Comparison of ENCODE assay signal across 8 cellular contexts in the genomic region with DNA sequence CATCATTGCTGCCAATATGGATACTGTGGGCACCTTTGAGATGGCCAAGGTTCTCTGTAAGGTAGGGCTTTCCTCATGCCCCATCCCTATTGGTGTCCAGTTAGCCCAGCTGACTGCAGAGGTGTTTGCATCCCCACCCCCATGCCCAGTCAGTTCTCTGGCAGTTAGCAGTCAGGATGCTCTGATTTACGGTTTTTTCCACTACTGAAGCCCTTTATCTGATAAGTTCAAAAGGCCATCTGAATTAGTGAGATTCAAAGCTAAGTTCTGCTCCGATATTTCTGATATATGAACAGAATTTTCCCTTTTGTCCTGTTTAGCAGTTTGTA. TPM values are rescaled to one million over a fixed set of nuclear protein-coding genes. Genes with fewer than 3 reads are reported as not detected.
A peak's percentile ranks its signal among the peaks of the same experiment; 100 is the strongest.
DNase-seq lines count a peak whose midpoint lies in the region; ATAC-seq, FAIRE-seq and TF ChIP-seq lines count a peak whose summit lies in the region.

No MANE protein-coding gene starts in this region.

- no peak overlapping the region for H2AFZ ChIP-seq in K562 (ENCODE audit: low read depth, low read length)

- TF ChIP-seq CTCF in K562 (IDR thresholded peaks at IDR 0.05 in 2 of 3, conservative IDR thresholded peaks at IDR 0.05 in 1 of 3; ENCODE audit: insufficient read depth in 2 of 3, low read depth in 1 of 3, low read length in 3 of 3), result no peak

- H3K9ac ChIP-seq in K562 (ENCODE audit: insufficient read depth in 1 of 2, low read depth in 2 of 2, low read length in 2 of 2), result peak overlapping the region in 1 of 2 experiments; percentile 72; a peak in 3 of 4 replicates

- H4K20me1 ChIP-seq in K562 (replicated peaks; ENCODE audit: control insufficient read depth, insufficient read depth, low read length), result no peaks in the 10 kb centered on the region

- H3K27ac ChIP-seq in K562 (ENCODE audit: extremely low read depth, low read depth, low read length), result peak overlapping the region; percentile 89
- no peak overlapping the region for H3K27ac ChIP-seq in mesodermal cell (ENCODE audit: low read depth, low read length, severe bottlenecking)

- H3K79me2 ChIP-seq in K562 (ENCODE audit: control insufficient read depth, insufficient read depth, low read length), result peaks cover 39% of the 10 kb centered on the region

- in situ Hi-C loops in K562 (cut with MboI), result no loop called here

- H3K9me3 ChIP-seq in K562 (replicated peaks; ENCODE audit: control insufficient read depth, insufficient read depth, low read depth, low read length) (no peaks in the 10 kb centered on the region), mesodermal cell (ENCODE audit: control insufficient read depth, low read length) (no peaks in the 10 kb centered on the region)

- POLR2A ChIA-PET in K562 (lab: Yijun Ruan, JAX), result interaction anchor here (0.7 to 1.4 kb wide), 2 partner anchors 64 to 85 kb away, joined by 3 read pairs; no protein-coding TSS in a partner anchor

- no peak for FAIRE-seq in K562 (lab: Jason Lieb, UNC)
- no peak for FAIRE-seq in RCC 7860 (lab: Jason Lieb, UNC)

- peaks cover 46% of the 10 kb centered on the region for H3K36me3 ChIP-seq in K562 (ENCODE audit: control insufficient read depth, insufficient read depth, low read length)
- H3K36me3 ChIP-seq in mesodermal cell (ENCODE audit: control insufficient read depth, insufficient read depth, low read length), result peaks cover 52% of the 10 kb centered on the region

- ATAC-seq in K562 (no peak), GM19328 (IDR thresholded peaks at IDR 0.05; ENCODE audit: unreplicated experiment) (no peak)

- 10% methylated on average over 2 of the region's 2 CpGs for WGBS in K562 (ENCODE audit: insufficient coverage, low coverage, missing lambda C conversion rate)
- WGBS in mesodermal cell (ENCODE audit: insufficient coverage in 2 of 2), 2 experiments, result 86 to 100% methylated on average over 2 of the region's 2 CpGs

- TF ChIP-seq POLR2A in K562 (conservative IDR thresholded peaks at IDR 0.05), result no peak

- no peak for TF ChIP-seq RAD21 in K562 (CRISPR knock-in tag; conservative IDR thresholded peaks at IDR 0.05 in 1 of 2, IDR thresholded peaks at IDR 0.05 in 1 of 2)

- H3K27me3 ChIP-seq in K562 (ENCODE audit: control insufficient read depth in 2 of 2, insufficient read depth in 2 of 2, low read length in 2 of 2), result no peaks in the 10 kb centered on the region

- no peaks in the 10 kb centered on the region for H3K9me1 ChIP-seq in K562 (ENCODE audit: control insufficient read depth, insufficient read depth, low read length)

- CTCF ChIA-PET in K562 (lab: Yijun Ruan, JAX; ENCODE audit: low intra/inter-chr PET ratio), result no interaction called here

- peak; percentile 66 for TF ChIP-seq EP300 in K562 (IDR thresholded peaks at IDR 0.05; ENCODE audit: low read length)

- BruUV-seq in K562 (replicated peaks; lab: Mats Ljungman, UMichigan), result no TSS peak

- intact Hi-C loops in K562 (cut with micrococcal nuclease), result loop anchor here (2.0 kb wide), 1 partner anchor 17 kb away; a partner anchor contains a TSS

- H3K4me3 ChIP-seq in K562 (peak overlapping the region; percentile 54), mesodermal cell (ENCODE audit: extremely low read depth, insufficient read depth, low read length, poor library complexity, severe bottlenecking) (peak overlapping the region; percentile 86)

- peak overlapping the region; percentile 98 for H3K4me2 ChIP-seq in K562 (ENCODE audit: insufficient read depth, low read length)

- H3K4me1 ChIP-seq in K562 (replicated peaks in 1 of 2; ENCODE audit: control insufficient read depth in 2 of 2, insufficient read depth in 2 of 2, low read length in 2 of 2) (peaks cover 6 to 15% of the 10 kb centered on the region in 2 experiments), mesodermal cell (ENCODE audit: control insufficient read depth, insufficient read depth, low read length, poor library complexity, severe bottlenecking) (peaks cover 6% of the 10 kb centered on the region)

- DNase-seq in stimulated activated CD4-positive, alpha-beta T cell treated with anti-CD3 and anti-CD28 coated beads, Interleukin-15, amount 100 ng/mL, for 24 hours, result peak; percentile 27
- DNase-seq in stimulated activated CD4-positive, alpha-beta T cell treated with anti-CD3 and anti-CD28 coated beads, Interleukin-4, amount 100 ng/mL, for 24 hours, result no peak
- DNase-seq in K562 (ENCODE audit: extremely low read depth in 1 of 4, low spot score in 3 of 4) (peak in 2 of 4 experiments; percentile 16 to 25), RCC 7860 (ENCODE audit: low spot score) (no peak), inferior parietal cortex (ENCODE audit: extremely low spot score) (no peak), NCI-H187 (lab: John Stamatoyannopoulos, UW) (no peak)

RNA-seq across cellular contexts. Expression of a gene that starts 0.8 kb away (rescaled TPM):
- total RNA-seq in K562 (2011; cell fraction: chromatin; rRNA removed; ENCODE audit: low replicate concordance), result 55.4 and 58.6 TPM in 2 replicates
- 42.4 and 43.9 TPM in 2 replicates for total RNA-seq in K562 (2011; cell fraction: nucleolus; rRNA removed)
- total RNA-seq in K562 (2011; cell fraction: nucleoplasm; rRNA removed), result 34.0 and 44.4 TPM in 2 replicates
- 37.9 and 40.0 TPM in 2 replicates for total RNA-seq in K562 (2014; rRNA removed)
- 35.9 and 38.7 TPM in 2 replicates for total RNA-seq in K562 (2014; rRNA removed; fragmentation: Illumina TruSeq; extraction: Trizol)
- total RNA-seq in K562 (2015; rRNA removed; fragmentation: Illumina TruSeq; extraction: Trizol), result 29.0 and 30.5 TPM in 2 replicates
- 32.6 and 35.2 TPM in 2 replicates for total RNA-seq in K562 (2021)
- 36.3 and 44.1 TPM in 2 replicates for polyA plus RNA-seq in K562 (2011; rRNA removed)
- 24.1 and 39.4 TPM in 2 replicates for polyA plus RNA-seq in K562 (2011; cell fraction: cytosol; rRNA removed)
- 124 and 126 TPM in 2 replicates for polyA plus RNA-seq in K562 (2011; cell fraction: nucleus; rRNA removed)
- polyA plus RNA-seq in K562 (2012), result 44.7 and 62.7 TPM in 2 replicates
- polyA plus RNA-seq in K562 (2014; fragmentation: Illumina TruSeq; extraction: Trizol), result 38.8 and 40.5 TPM in 2 replicates
- 10 to 100 TPM; 40.0 to 67.4 TPM for polyA plus RNA-seq in K562 (2014; fragmentation: Nextera tagmentation; extraction: Ambion mirVana)
- polyA plus RNA-seq in K562 (2014; rRNA removed), result 26.4 and 28.4 TPM in 2 replicates
- polyA minus RNA-seq in K562 (2011; rRNA and poly(A)+ RNA removed), result 28.0 and 29.2 TPM in 2 replicates
- polyA minus RNA-seq in K562 (2011; cell fraction: cytosol; rRNA and poly(A)+ RNA removed), result 17.1 and 18.0 TPM in 2 replicates
- 26.5 and 46.5 TPM in 2 replicates for polyA minus RNA-seq in K562 (2011; cell fraction: nucleus; rRNA and poly(A)+ RNA removed)
- 51.7 TPM for polyA plus RNA-seq in mesodermal cell (2013, experiment 1 of 2)
- polyA plus RNA-seq in mesodermal cell (2013, experiment 2 of 2), result 63.7 TPM

RNA-seq across cellular contexts. Expression of a gene that starts 1.3 kb away (rescaled TPM):
- 34.2 and 38.9 TPM in 2 replicates for total RNA-seq in K562 (2011; cell fraction: chromatin; rRNA removed; ENCODE audit: low replicate concordance)
- total RNA-seq in K562 (2011; cell fraction: nucleolus; rRNA removed), result 33.3 and 34.2 TPM in 2 replicates
- total RNA-seq in K562 (2011; cell fraction: nucleoplasm; rRNA removed), result 51.0 and 88.3 TPM in 2 replicates
- total RNA-seq in K562 (2014; rRNA removed) (219 and 275 TPM in 2 replicates), K562 (2014; rRNA removed; fragmentation: Illumina TruSeq; extraction: Trizol) (260 and 291 TPM in 2 replicates), K562 (2015; rRNA removed; fragmentation: Illumina TruSeq; extraction: Trizol) (235 and 243 TPM in 2 replicates), K562 (2021) (139 and 142 TPM in 2 replicates)
- polyA plus RNA-seq in K562 (2011; rRNA removed) (218 and 229 TPM in 2 replicates), K562 (2014; fragmentation: Illumina TruSeq; extraction: Trizol) (225 and 233 TPM in 2 replicates), K562 (2014; fragmentation: Nextera tagmentation; extraction: Ambion mirVana) (100 to 1,000 TPM; 628 to 691 TPM), K562 (2014; rRNA removed) (328 and 342 TPM in 2 replicates)
- polyA plus RNA-seq in K562 (2011; cell fraction: cytosol; rRNA removed), result 163 and 225 TPM in 2 replicates
- 74.2 and 117 TPM in 2 replicates for polyA plus RNA-seq in K562 (2011; cell fraction: nucleus; rRNA removed)
- polyA plus RNA-seq in K562 (2012), result 143 and 265 TPM in 2 replicates
- 115 and 124 TPM in 2 replicates for polyA minus RNA-seq in K562 (2011; rRNA and poly(A)+ RNA removed)
- 27.9 and 42.0 TPM in 2 replicates for polyA minus RNA-seq in K562 (2011; cell fraction: cytosol; rRNA and poly(A)+ RNA removed)
- polyA minus RNA-seq in K562 (2011; cell fraction: nucleus; rRNA and poly(A)+ RNA removed), result 14.8 and 24.7 TPM in 2 replicates
- polyA plus RNA-seq in mesodermal cell (2013, experiment 1 of 2), result 206 TPM
- 212 TPM for polyA plus RNA-seq in mesodermal cell (2013, experiment 2 of 2)

RNA-seq across cellular contexts. Expression of a gene that starts 8.9 kb away (rescaled TPM):
- 21.0 and 30.8 TPM in 2 replicates for total RNA-seq in K562 (2011; cell fraction: chromatin; rRNA removed; ENCODE audit: low replicate concordance)
- 23.3 and 23.8 TPM in 2 replicates for total RNA-seq in K562 (2011; cell fraction: nucleolus; rRNA removed)
- 18.8 and 21.9 TPM in 2 replicates for total RNA-seq in K562 (2011; cell fraction: nucleoplasm; rRNA removed)
- total RNA-seq in K562 (2014; rRNA removed) (13.8 and 19.3 TPM in 2 replicates), K562 (2014; rRNA removed; fragmentation: Illumina TruSeq; extraction: Trizol) (20.2 and 21.5 TPM in 2 replicates), K562 (2015; rRNA removed; fragmentation: Illumina TruSeq; extraction: Trizol) (18.6 and 19.0 TPM in 2 replicates), K562 (2021) (20.9 and 24.1 TPM in 2 replicates)
- polyA plus RNA-seq in K562 (2011; rRNA removed) (15.6 and 18.5 TPM in 2 replicates), K562 (2014; fragmentation: Illumina TruSeq; extraction: Trizol) (31.5 and 33.8 TPM in 2 replicates), K562 (2014; fragmentation: Nextera tagmentation; extraction: Ambion mirVana) (10 to 100 TPM in 1 of 2 experiments, 1 to 10 TPM in 1; 9.7 to 11.3 TPM), K562 (2014; rRNA removed) (12.0 and 14.9 TPM in 2 replicates)
- polyA plus RNA-seq in K562 (2011; cell fraction: cytosol; rRNA removed), result 13.3 and 15.7 TPM in 2 replicates
- polyA plus RNA-seq in K562 (2011; cell fraction: nucleus; rRNA removed), result 29.9 and 31.3 TPM in 2 replicates
- 21.8 and 23.9 TPM in 2 replicates for polyA plus RNA-seq in K562 (2012)
- polyA minus RNA-seq in K562 (2011; rRNA and poly(A)+ RNA removed), result 8.1 and 9.1 TPM in 2 replicates
- polyA minus RNA-seq in K562 (2011; cell fraction: cytosol; rRNA and poly(A)+ RNA removed), result 5.2 and 5.6 TPM in 2 replicates
- 11.3 and 14.3 TPM in 2 replicates for polyA minus RNA-seq in K562 (2011; cell fraction: nucleus; rRNA and poly(A)+ RNA removed)
- polyA plus RNA-seq in mesodermal cell (2013, experiment 1 of 2), result 38.6 TPM
- polyA plus RNA-seq in mesodermal cell (2013, experiment 2 of 2), result 38.9 TPM

RNA-seq across cellular contexts. Expression of a gene that starts 17.6 kb away (rescaled TPM):
- 3.0 and 11.2 TPM in 2 replicates for total RNA-seq in K562 (2011; cell fraction: chromatin; rRNA removed; ENCODE audit: low replicate concordance)
- total RNA-seq in K562 (2011; cell fraction: nucleolus; rRNA removed), result 8.7 and 9.2 TPM in 2 replicates
- 3.9 and 5.9 TPM in 2 replicates for total RNA-seq in K562 (2011; cell fraction: nucleoplasm; rRNA removed)
- total RNA-seq in K562 (2014; rRNA removed), result 2.7 and 6.8 TPM in 2 replicates
- total RNA-seq in K562 (2014; rRNA removed; fragmentation: Illumina TruSeq; extraction: Trizol), result 8.9 and 11.0 TPM in 2 replicates
- 7.8 and 8.5 TPM in 2 replicates for total RNA-seq in K562 (2015; rRNA removed; fragmentation: Illumina TruSeq; extraction: Trizol)
- total RNA-seq in K562 (2021), result 10.5 and 11.0 TPM in 2 replicates
- 11.6 and 12.6 TPM in 2 replicates for polyA plus RNA-seq in K562 (2011; rRNA removed)
- polyA plus RNA-seq in K562 (2011; cell fraction: cytosol; rRNA removed), result 9.7 and 12.9 TPM in 2 replicates
- polyA plus RNA-seq in K562 (2011; cell fraction: nucleus; rRNA removed), result 12.8 and 15.2 TPM in 2 replicates
- polyA plus RNA-seq in K562 (2012), result 9.3 and 11.2 TPM in 2 replicates
- polyA plus RNA-seq in K562 (2014; fragmentation: Illumina TruSeq; extraction: Trizol), result 9.1 and 10.1 TPM in 2 replicates
- 10 to 100 TPM; 27.2 to 29.6 TPM for polyA plus RNA-seq in K562 (2014; fragmentation: Nextera tagmentation; extraction: Ambion mirVana)
- polyA plus RNA-seq in K562 (2014; rRNA removed), result 11.9 and 15.3 TPM in 2 replicates
- polyA minus RNA-seq in K562 (2011; rRNA and poly(A)+ RNA removed), result 1.8 and 4.2 TPM in 2 replicates
- 1.7 and 3.4 TPM in 2 replicates for polyA minus RNA-seq in K562 (2011; cell fraction: cytosol; rRNA and poly(A)+ RNA removed)
- 5.8 and 6.0 TPM in 2 replicates for polyA minus RNA-seq in K562 (2011; cell fraction: nucleus; rRNA and poly(A)+ RNA removed)
- 27.2 TPM for polyA plus RNA-seq in mesodermal cell (2013, experiment 1 of 2)
- polyA plus RNA-seq in mesodermal cell (2013, experiment 2 of 2), result 28.2 TPM

RNA-seq across cellular contexts. Expression of a gene that starts 20.2 kb away (rescaled TPM):
- 40.8 and 43.4 TPM in 2 replicates for total RNA-seq in K562 (2011; cell fraction: chromatin; rRNA removed; ENCODE audit: low replicate concordance)
- total RNA-seq in K562 (2011; cell fraction: nucleolus; rRNA removed), result 10.3 and 14.2 TPM in 2 replicates
- 21.1 and 24.1 TPM in 2 replicates for total RNA-seq in K562 (2011; cell fraction: nucleoplasm; rRNA removed)
- total RNA-seq in K562 (2014; rRNA removed), result 52.5 and 52.7 TPM in 2 replicates
- 37.6 and 41.5 TPM in 2 replicates for total RNA-seq in K562 (2014; rRNA removed; fragmentation: Illumina TruSeq; extraction: Trizol)
- total RNA-seq in K562 (2015; rRNA removed; fragmentation: Illumina TruSeq; extraction: Trizol), result 37.2 and 38.7 TPM in 2 replicates
- 25.7 and 28.8 TPM in 2 replicates for total RNA-seq in K562 (2021)
- 36.1 and 50.5 TPM in 2 replicates for polyA plus RNA-seq in K562 (2011; rRNA removed)
- polyA plus RNA-seq in K562 (2011; cell fraction: cytosol; rRNA removed), result 25.1 and 73.5 TPM in 2 replicates
- 14.6 and 17.5 TPM in 2 replicates for polyA plus RNA-seq in K562 (2011; cell fraction: nucleus; rRNA removed)
- polyA plus RNA-seq in K562 (2012), result 67.8 and 71.0 TPM in 2 replicates
- polyA plus RNA-seq in K562 (2014; fragmentation: Illumina TruSeq; extraction: Trizol), result 77.2 and 88.9 TPM in 2 replicates
- 100 to 1,000 TPM in 1 of 2 experiments, 10 to 100 TPM in 1; 91.4 to 104 TPM for polyA plus RNA-seq in K562 (2014; fragmentation: Nextera tagmentation; extraction: Ambion mirVana)
- polyA plus RNA-seq in K562 (2014; rRNA removed), result 77.0 and 84.5 TPM in 2 replicates
- 53.3 and 63.0 TPM in 2 replicates for polyA minus RNA-seq in K562 (2011; rRNA and poly(A)+ RNA removed)
- 10.3 TPM in 2 replicates for polyA minus RNA-seq in K562 (2011; cell fraction: cytosol; rRNA and poly(A)+ RNA removed)
- polyA minus RNA-seq in K562 (2011; cell fraction: nucleus; rRNA and poly(A)+ RNA removed), result 3.5 and 7.1 TPM in 2 replicates
- 33.8 TPM for polyA plus RNA-seq in mesodermal cell (2013, experiment 1 of 2)
- 34.7 TPM for polyA plus RNA-seq in mesodermal cell (2013, experiment 2 of 2)
